Comparison of ENCODE assay signal across 8 cellular contexts in genomic region chr14:23068792-23069412, GRCh38. TPM values are rescaled to one million over a fixed set of nuclear protein-coding genes. Genes with fewer than 3 reads are reported as not detected.
DNase-seq lines count a peak whose midpoint lies in the region; ATAC-seq, FAIRE-seq and TF ChIP-seq lines count a peak whose summit lies in the region.

No MANE protein-coding gene starts in this region.

- H3K9ac ChIP-seq in keratinocyte (ENCODE audit: control insufficient read depth, extremely low read depth, insufficient read depth, low read length), result no peak overlapping the region

- H3K27ac ChIP-seq in keratinocyte (ENCODE audit: control insufficient read depth, insufficient read depth, low read length), result no peak overlapping the region

- no peaks in the 10 kb centered on the region for H3K27me3 ChIP-seq in keratinocyte (ENCODE audit: control insufficient read depth, extremely low read depth, insufficient read depth, low read length)

- peaks cover 4% of the 10 kb centered on the region for H3K9me1 ChIP-seq in keratinocyte (ENCODE audit: control insufficient read depth, extremely low read depth, insufficient read depth, low read length)

- H4K20me1 ChIP-seq in keratinocyte (ENCODE audit: control insufficient read depth, extremely low read depth, insufficient read depth, low read length), result peaks cover 19% of the 10 kb centered on the region

- H3K4me1 ChIP-seq in keratinocyte (ENCODE audit: control insufficient read depth, extremely low read depth, insufficient read depth, low read length), result peaks cover 23% of the 10 kb centered on the region

- no peaks in the 10 kb centered on the region for H3K9me3 ChIP-seq in keratinocyte (ENCODE audit: control insufficient read depth, low read depth, low read length)

- dilution Hi-C loops in keratinocyte (cut with MboI; ENCODE audit: extremely low pct_ligation_motif_present, low sequenced_read_pairs), result no loop called here

- DNase-seq in SW480 (ENCODE audit: low spot score) (peak; percentile 82), brain pericyte (ENCODE audit: low read depth, low spot score) (peak; percentile 85), keratinocyte (ENCODE audit: low read depth, low spot score) (peak; percentile 58), NCI-H748 (lab: John Stamatoyannopoulos, UW; ENCODE audit: unreplicated experiment) (no peak), NCI-H2196 treated with DMSO at 0.1 percent for 48 hours (lab: John Stamatoyannopoulos, UW; ENCODE audit: unreplicated experiment) (no peak)
- peak; percentile 69 for DNase-seq in stimulated activated CD4-positive, alpha-beta T cell treated with anti-CD3 and anti-CD28 coated beads, Interleukin-1b, Interleukin-23, amount 100 ng/mL, for 48 hours

- no peak overlapping the region for H2AFZ ChIP-seq in keratinocyte (ENCODE audit: control insufficient read depth, low read length)

- H3K36me3 ChIP-seq in keratinocyte (ENCODE audit: control insufficient read depth in 2 of 2, extremely low read depth in 1 of 2, insufficient read depth in 2 of 2, low read length in 2 of 2), result peaks cover 42 to 55% of the 10 kb centered on the region in 2 experiments

- FAIRE-seq in keratinocyte (lab: Jason Lieb, UNC), result peak; percentile 49

- H3K4me2 ChIP-seq in keratinocyte (ENCODE audit: control insufficient read depth, extremely low read depth, insufficient read depth, low read depth, low read length), result peak overlapping the region; percentile 47

- ATAC-seq in HG02885 (IDR thresholded peaks at IDR 0.05; ENCODE audit: poor library complexity, unreplicated experiment), result peak; percentile 77

- peaks cover 53% of the 10 kb centered on the region for H3K79me2 ChIP-seq in keratinocyte (ENCODE audit: control insufficient read depth, insufficient read depth, low read length)

- H3K4me3 ChIP-seq in keratinocyte (ENCODE audit: control insufficient read depth in 2 of 3, extremely low read depth in 1 of 3, insufficient read depth in 2 of 3, low read depth in 1 of 3, low read length in 3 of 3), result no peak overlapping the region

- TF ChIP-seq CTCF in GM12872 (IDR thresholded peaks at IDR 0.05; ENCODE audit: insufficient read depth, low read depth, low read length) (peak; percentile 98), keratinocyte (optimal IDR thresholded peaks at IDR 0.05 in 1 of 3, IDR thresholded peaks at IDR 0.05 in 1 of 3, conservative IDR thresholded peaks at IDR 0.05 in 1 of 3; ENCODE audit: extremely low read depth in 1 of 3, insufficient read depth in 2 of 3, low read length in 3 of 3) (peak; percentile 91 to 100 (median 97))

RNA-seq across cellular contexts. Expression of gene CDH24, which starts 11.6 kb away (rescaled TPM):
- 3.5 to 5.8 TPM (median 3.9 TPM) in 3 replicates for polyA plus RNA-seq in keratinocyte
- polyA plus RNA-seq in keratinocyte (2011; ENCODE audit: low read depth), result 0.42 TPM
- 1.1 and 1.7 TPM in 2 replicates for polyA plus RNA-seq in keratinocyte (2011; cell fraction: cytosol; rRNA removed)
- 21.9 and 31.8 TPM in 2 replicates for polyA plus RNA-seq in keratinocyte (2011; cell fraction: nucleus; rRNA removed)
- 2.6 and 3.1 TPM in 2 replicates for polyA plus RNA-seq in keratinocyte (2012; ENCODE audit: low replicate concordance)
- 6.6 to 7.7 TPM (median 7.4 TPM) in 3 replicates for polyA minus RNA-seq in keratinocyte
- polyA minus RNA-seq in keratinocyte (2011; cell fraction: cytosol; rRNA and poly(A)+ RNA removed), result 2.5 TPM
- polyA minus RNA-seq in keratinocyte (2011; cell fraction: nucleus; rRNA and poly(A)+ RNA removed), result 5.7 and 6.0 TPM in 2 replicates

RNA-seq across cellular contexts. Expression of gene ACIN1, which starts 26.0 kb away (rescaled TPM):
- polyA plus RNA-seq in keratinocyte, result 92.0 to 104 TPM (median 96.7 TPM) in 3 replicates
- 38.9 TPM for polyA plus RNA-seq in keratinocyte (2011; ENCODE audit: low read depth)
- polyA plus RNA-seq in keratinocyte (2011; cell fraction: cytosol; rRNA removed), result 43.4 and 46.3 TPM in 2 replicates
- polyA plus RNA-seq in keratinocyte (2011; cell fraction: nucleus; rRNA removed), result 345 and 378 TPM in 2 replicates
- polyA plus RNA-seq in keratinocyte (2012; ENCODE audit: low replicate concordance), result 56.1 and 89.9 TPM in 2 replicates
- polyA minus RNA-seq in keratinocyte, result 69.6 to 117 TPM (median 76.3 TPM) in 3 replicates
- polyA minus RNA-seq in keratinocyte (2011; cell fraction: cytosol; rRNA and poly(A)+ RNA removed), result 29.4 TPM
- 78.8 and 118 TPM in 2 replicates for polyA minus RNA-seq in keratinocyte (2011; cell fraction: nucleus; rRNA and poly(A)+ RNA removed)

RNA-seq across cellular contexts. Expression of gene C14orf119, which starts 26.4 kb away (rescaled TPM):
- polyA plus RNA-seq in keratinocyte, result 73.7 to 117 TPM (median 101 TPM) in 3 replicates
- polyA plus RNA-seq in keratinocyte (2011; ENCODE audit: low read depth), result 70.3 TPM
- 80.2 and 98.9 TPM in 2 replicates for polyA plus RNA-seq in keratinocyte (2011; cell fraction: cytosol; rRNA removed)
- polyA plus RNA-seq in keratinocyte (2011; cell fraction: nucleus; rRNA removed), result 73.9 and 75.5 TPM in 2 replicates
- polyA plus RNA-seq in keratinocyte (2012; ENCODE audit: low replicate concordance), result 64.6 and 81.2 TPM in 2 replicates
- 41.1 to 143 TPM (median 85.1 TPM) in 3 replicates for polyA minus RNA-seq in keratinocyte
- polyA minus RNA-seq in keratinocyte (2011; cell fraction: cytosol; rRNA and poly(A)+ RNA removed), result 33.8 TPM
- 18.7 and 35.0 TPM in 2 replicates for polyA minus RNA-seq in keratinocyte (2011; cell fraction: nucleus; rRNA and poly(A)+ RNA removed)

RNA-seq across cellular contexts. Expression of gene PSMB11, which starts 26.9 kb away (rescaled TPM):
- polyA plus RNA-seq in keratinocyte, result not detected in 3 replicates
- not detected for polyA plus RNA-seq in keratinocyte (2011; ENCODE audit: low read depth)
- not detected in 2 replicates for polyA plus RNA-seq in keratinocyte (2011; cell fraction: cytosol; rRNA removed)
- polyA plus RNA-seq in keratinocyte (2011; cell fraction: nucleus; rRNA removed), result not detected in 2 replicates
- polyA plus RNA-seq in keratinocyte (2012; ENCODE audit: low replicate concordance), result not detected in 2 replicates
- polyA minus RNA-seq in keratinocyte, result 1.0 TPM in 1 of 3 replicates, not detected in the others
- polyA minus RNA-seq in keratinocyte (2011; cell fraction: cytosol; rRNA and poly(A)+ RNA removed), result not detected
- not detected in 2 replicates for polyA minus RNA-seq in keratinocyte (2011; cell fraction: nucleus; rRNA and poly(A)+ RNA removed)

RNA-seq across cellular contexts. Expression of gene PSMB5, which starts 34.2 kb away (rescaled TPM):
- polyA plus RNA-seq in keratinocyte, result 285 to 349 TPM (median 292 TPM) in 3 replicates
- polyA plus RNA-seq in keratinocyte (2011; ENCODE audit: low read depth), result 57.4 TPM
- polyA plus RNA-seq in keratinocyte (2011; cell fraction: cytosol; rRNA removed), result 249 and 261 TPM in 2 replicates
- polyA plus RNA-seq in keratinocyte (2011; cell fraction: nucleus; rRNA removed), result 195 and 203 TPM in 2 replicates
- polyA plus RNA-seq in keratinocyte (2012; ENCODE audit: low replicate concordance), result 178 and 212 TPM in 2 replicates
- 128 to 263 TPM (median 217 TPM) in 3 replicates for polyA minus RNA-seq in keratinocyte
- polyA minus RNA-seq in keratinocyte (2011; cell fraction: cytosol; rRNA and poly(A)+ RNA removed), result 240 TPM
- polyA minus RNA-seq in keratinocyte (2011; cell fraction: nucleus; rRNA and poly(A)+ RNA removed), result 73.9 and 89.0 TPM in 2 replicates

Comparison
In these comparisons a context has a peak if more than half of its experiments do, and no peak if none do; other contexts are left out.
1. DNase-seq: peak in SW480 (single experiment), brain pericyte (single experiment), keratinocyte (single experiment) and stimulated activated CD4-positive, alpha-beta T cell treated with anti-CD3 and anti-CD28 coated beads, Interleukin-1b, Interleukin-23, amount 100 ng/mL, for 48 hours (single experiment); none in NCI-H748 (single experiment) and NCI-H2196 treated with DMSO at 0.1 percent for 48 hours (single experiment).